In genomic region chr2:178914259-178914849, GRCh38 we compare ENCODE assay signal across 8 cellular contexts.
DNase-seq lines count a peak whose midpoint lies in the region; ATAC-seq and TF ChIP-seq lines count a peak whose summit lies in the region.

No MANE protein-coding gene starts in this region.

- no peak overlapping the region for H3K4me3 ChIP-seq in AG09309 (ENCODE audit: control insufficient read depth, low read depth, low read length)

- TF ChIP-seq CTCF in AG09309 (IDR thresholded peaks at IDR 0.05; ENCODE audit: control insufficient read depth, insufficient read depth, low read depth, low read length, missing control alignments), result peak; percentile 90

- DNase-seq in AG09309 (ENCODE audit: low read depth) (peak; percentile 66), NCI-H2227 treated with DMSO at 0.1 percent for 48 hours (lab: John Stamatoyannopoulos, UW) (peak; percentile 83), cerebellum (ENCODE audit: low spot score) (peak; percentile 18), left kidney (ENCODE audit: low read depth, low spot score) (peak; percentile 89)
- DNase-seq in activated CD4-positive, CD25-positive, alpha-beta regulatory T cell treated with anti-CD3 and anti-CD28 coated beads, Interleukin-2, amount 50 U/mL, for 72 hours, result peak; percentile 71
- peak; percentile 48 to 66 for DNase-seq in stimulated activated CD4-positive, alpha-beta T cell treated with anti-CD3 and anti-CD28 coated beads, Interleukin-4, amount 100 ng/mL, for 4 hours

- peak; percentile 94 for ATAC-seq in GM18868 (IDR thresholded peaks at IDR 0.05; ENCODE audit: unreplicated experiment)
- ATAC-seq in HG03103 (IDR thresholded peaks at IDR 0.05; ENCODE audit: low read depth, unreplicated experiment), result peak; percentile 69

Comparison
In these comparisons a context has a peak if more than half of its experiments do, and no peak if none do; other contexts are left out.
1. DNase-seq: peak in every context shown above with its lines; median percentile 89 in left kidney; 83 in NCI-H2227 treated with DMSO at 0.1 percent for 48 hours; 71 in activated CD4-positive, CD25-positive, alpha-beta regulatory T cell treated with anti-CD3 and anti-CD28 coated beads, Interleukin-2, amount 50 U/mL, for 72 hours; 66 in AG09309; 57 in stimulated activated CD4-positive, alpha-beta T cell treated with anti-CD3 and anti-CD28 coated beads, Interleukin-4, amount 100 ng/mL, for 4 hours; 18 in cerebellum.